Comparison of ENCODE assay signal across 25 cellular contexts in the genomic region with DNA sequence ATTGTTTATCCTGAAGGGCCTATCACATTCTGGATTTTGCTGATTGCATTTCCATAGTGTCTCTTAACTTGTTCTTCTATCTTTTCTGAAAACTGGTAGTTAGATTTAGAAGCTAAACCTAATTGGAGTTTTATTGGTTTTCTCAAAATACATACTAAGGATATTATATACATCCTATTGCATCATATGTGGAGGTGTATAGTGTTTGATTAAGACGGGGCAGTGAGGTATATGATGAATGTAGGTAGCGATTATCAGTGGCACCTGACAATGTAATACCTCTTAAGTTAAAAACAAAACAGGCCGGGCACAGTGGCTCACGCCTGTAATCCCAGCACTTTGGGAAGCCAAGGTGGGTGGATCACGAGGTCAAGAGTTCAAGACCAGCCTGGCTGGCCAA. TPM values are rescaled to one million over a fixed set of nuclear protein-coding genes. Genes with fewer than 3 reads are reported as not detected.
DNase-seq lines count a peak whose midpoint lies in the region; ATAC-seq, FAIRE-seq and TF ChIP-seq lines count a peak whose summit lies in the region.
"Had no signal": no experiment of that assay in that cellular context is flagged by ENCODE, and none has a peak within 500 bp of the region (broad histone marks: within the 10 kb centered on the region; RNA-seq: fewer than 3 reads in every experiment).

No MANE protein-coding gene starts in this region.

- H3K9me3 ChIP-seq in K562 (replicated peaks; ENCODE audit: control insufficient read depth, insufficient read depth, low read depth, low read length) (no peaks in the 10 kb centered on the region), stomach smooth muscle (ENCODE audit: control insufficient read depth in 2 of 2, low read length in 2 of 2) (no peaks in the 10 kb centered on the region), ascending aorta (no peaks in the 10 kb centered on the region)
- H3K9me3 ChIP-seq: Caco-2 had no signal

- WGBS in K562 (ENCODE audit: insufficient coverage, low coverage, missing lambda C conversion rate): 78% methylated on average over 5 of the region's 5 CpGs

- H3K27ac Mint-ChIP-seq in T-helper 2 cell treated with Interferon-gamma antibody and Interleukin-4, amounts not matched to agents 5 μg/mL and 100 μg/mL, for 36 hours: peak overlapping the region; percentile 16
- H3K27ac Mint-ChIP-seq in natural killer cell: peak overlapping the region; percentile 84 to 90

- intact Hi-C loops in K562 (cut with micrococcal nuclease) (loop anchor here (1.0 to 5.0 kb wide), 4 partner anchors 123 to 293 kb away; no protein-coding TSS in a partner anchor), natural killer cell (cut with micrococcal nuclease) (loop anchor here (1.0 to 2.0 kb wide), 3 partner anchors 140 to 291 kb away; no protein-coding TSS in a partner anchor), ascending aorta (cut with DNase I) (loop anchor here (2.0 to 5.0 kb wide), 3 partner anchors 139 to 293 kb away; no protein-coding TSS in a partner anchor)

- no peaks in the 10 kb centered on the region for H3K9me3 Mint-ChIP-seq in T-helper 2 cell treated with Interferon-gamma antibody and Interleukin-4, amounts not matched to agents 5 μg/mL and 100 μg/mL, for 36 hours
- no peaks in the 10 kb centered on the region for H3K9me3 Mint-ChIP-seq in natural killer cell
- H3K9me3 Mint-ChIP-seq: CD8-positive, alpha-beta T cell had no signal

- no peaks in the 10 kb centered on the region for H3K27me3 Mint-ChIP-seq in T-helper 2 cell treated with Interferon-gamma antibody and Interleukin-4, amounts not matched to agents 5 μg/mL and 100 μg/mL, for 36 hours (ENCODE audit: low read depth)
- no peaks in the 10 kb centered on the region for H3K27me3 Mint-ChIP-seq in natural killer cell (ENCODE audit: low read depth in 2 of 2)
- H3K27me3 Mint-ChIP-seq: B cell had no signal

- no peaks in the 10 kb centered on the region for H4K20me1 ChIP-seq in K562 (replicated peaks; ENCODE audit: control insufficient read depth, insufficient read depth, low read length)

- no peaks in the 10 kb centered on the region for H3K9me1 ChIP-seq in K562 (ENCODE audit: control insufficient read depth, insufficient read depth, low read length)

- H3K36me3 Mint-ChIP-seq in T-helper 2 cell treated with Interferon-gamma antibody and Interleukin-4, amounts not matched to agents 5 μg/mL and 100 μg/mL, for 36 hours (ENCODE audit: low read depth): peaks cover 50% of the 10 kb centered on the region
- peaks cover 27% of the 10 kb centered on the region for H3K36me3 Mint-ChIP-seq in natural killer cell

- peaks cover 7% of the 10 kb centered on the region for H3K79me2 ChIP-seq in K562 (ENCODE audit: control insufficient read depth, insufficient read depth, low read length)

- POLR2A ChIA-PET in K562 (lab: Yijun Ruan, JAX): interaction anchor here (0.6 to 1.3 kb wide), 3 partner anchors 12 to 272 kb away, joined by 3 to 4 read pairs (median 3); no protein-coding TSS in a partner anchor

- H3K9ac ChIP-seq in K562 (ENCODE audit: insufficient read depth in 1 of 2, low read depth in 2 of 2, low read length in 2 of 2) (no peak overlapping the region), stomach smooth muscle (ENCODE audit: low read length in 2 of 2) (no peak overlapping the region)

- H3K27me3 ChIP-seq in K562 (ENCODE audit: control insufficient read depth in 2 of 2, insufficient read depth in 2 of 2, low read length in 2 of 2) (no peaks in the 10 kb centered on the region), stomach smooth muscle (ENCODE audit: control insufficient read depth in 1 of 2, insufficient read depth in 2 of 2, low read length in 2 of 2) (no peaks in the 10 kb centered on the region), ascending aorta (no peaks in the 10 kb centered on the region)

- no peak for TF ChIP-seq CTCF in K562 (IDR thresholded peaks at IDR 0.05 in 2 of 3, conservative IDR thresholded peaks at IDR 0.05 in 1 of 3; ENCODE audit: insufficient read depth in 2 of 3, low read depth in 1 of 3, low read length in 3 of 3)
- no peak for TF ChIP-seq CTCF in natural killer cell (IDR thresholded peaks at IDR 0.05)
- no peak for TF ChIP-seq CTCF in ascending aorta (IDR thresholded peaks at IDR 0.05)

- no peak for FAIRE-seq in K562 (lab: Jason Lieb, UNC)
- FAIRE-seq: G401.6 had no signal

- H3K4me1 Mint-ChIP-seq in T-helper 2 cell treated with Interferon-gamma antibody and Interleukin-4, amounts not matched to agents 5 μg/mL and 100 μg/mL, for 36 hours (ENCODE audit: low read depth): peaks cover 34% of the 10 kb centered on the region
- H3K4me1 Mint-ChIP-seq in natural killer cell: peaks cover 65 to 77% of the 10 kb centered on the region in 2 donors

- no peak overlapping the region for H3K4me3 Mint-ChIP-seq in T-helper 2 cell treated with Interferon-gamma antibody and Interleukin-4, amounts not matched to agents 5 μg/mL and 100 μg/mL, for 36 hours
- no peak overlapping the region for H3K4me3 Mint-ChIP-seq in natural killer cell
- H3K4me3 Mint-ChIP-seq: B cell; CD8-positive, alpha-beta T cell had no signal

- peaks cover 83% of the 10 kb centered on the region for H3K36me3 ChIP-seq in K562 (ENCODE audit: control insufficient read depth, insufficient read depth, low read length)
- peaks cover under 1 to 8% of the 10 kb centered on the region in 2 donors for H3K36me3 ChIP-seq in stomach smooth muscle (ENCODE audit: control insufficient read depth in 2 of 2, insufficient read depth in 2 of 2, low read length in 2 of 2)
- H3K36me3 ChIP-seq in ascending aorta: peaks cover 19 to 22% of the 10 kb centered on the region in 2 donors

- H3K27ac ChIP-seq in K562 (ENCODE audit: extremely low read depth, low read depth, low read length) (no peak overlapping the region), stomach smooth muscle (ENCODE audit: low read length) (peak overlapping the region; percentile 20), ascending aorta (no peak overlapping the region)
- H3K27ac ChIP-seq: 22Rv1, C4-2B, HL-60 had no signal

- H3K4me3 ChIP-seq in K562 (no peak overlapping the region), stomach smooth muscle (ENCODE audit: low read length in 2 of 2) (no peak overlapping the region), ascending aorta (no peak overlapping the region)

- ATAC-seq in K562 (no peak), natural killer cell (no peak)
- ATAC-seq: Panc1 had no signal

- H3K4me1 ChIP-seq in K562 (replicated peaks in 1 of 2; ENCODE audit: control insufficient read depth in 2 of 2, insufficient read depth in 2 of 2, low read length in 2 of 2) (peaks cover 0 to 15% of the 10 kb centered on the region in 2 experiments; a peak in 3 of 5 replicates), stomach smooth muscle (ENCODE audit: control insufficient read depth, insufficient read depth, low read length) (peaks cover 7% of the 10 kb centered on the region), ascending aorta (no peaks in the 10 kb centered on the region)
- H3K4me1 ChIP-seq: Caco-2 had no signal

- no peak for TF ChIP-seq POLR2A in K562 (conservative IDR thresholded peaks at IDR 0.05)

- in situ Hi-C loops in K562 (cut with MboI): loop anchor here (5.0 to 10.0 kb wide), 2 partner anchors 125 to 288 kb away; no protein-coding TSS in a partner anchor

- H2AFZ ChIP-seq in K562 (ENCODE audit: low read depth, low read length): no peak overlapping the region

- no peak overlapping the region for H3K4me2 ChIP-seq in K562 (ENCODE audit: insufficient read depth, low read length)

- no peak for TF ChIP-seq RAD21 in K562 (CRISPR knock-in tag; conservative IDR thresholded peaks at IDR 0.05 in 1 of 2, IDR thresholded peaks at IDR 0.05 in 1 of 2)

- BruUV-seq in K562 (replicated peaks; lab: Mats Ljungman, UMichigan): no TSS peak

- TF ChIP-seq EP300 in K562 (IDR thresholded peaks at IDR 0.05; ENCODE audit: low read length): no peak

- CTCF ChIA-PET in K562 (lab: Yijun Ruan, JAX; ENCODE audit: low intra/inter-chr PET ratio): interaction anchor here (1.4 to 4.9 kb wide), 4 partner anchors 139 to 292 kb away, joined by 5 to 61 read pairs (median 6); no protein-coding TSS in a partner anchor

- DNase-seq in T-helper 2 cell treated with Interferon-gamma antibody and Interleukin-4, amounts not matched to agents 5 μg/mL and 100 μg/mL, for 36 hours (ENCODE audit: low spot score): no peak
- DNase-seq in T-helper 2 cell (no peak), K562 (ENCODE audit: extremely low read depth in 1 of 4, low spot score in 3 of 4) (no peak), natural killer cell (no peak), NCI-H1694 (lab: John Stamatoyannopoulos, UW) (no peak), ascending aorta (ENCODE audit: low spot score in 2 of 2) (no peak)
- DNase-seq in activated CD8-positive, alpha-beta memory T cell treated with anti-CD3 and anti-CD28 coated beads, Interleukin-2, amount 50 U/mL, for 48 hours: no peak
- DNase-seq: Caco-2; CD8-positive, alpha-beta T cell; Karpas-422; MV-4-11; NCI-H1105; NCI-H1436 treated with DMSO at 0.1 percent for 48 hours; NCI-H1930; NCI-H446; NCI-H524 treated with DMSO at 0.1 percent for 48 hours; NCI-H82; SHP77 treated with DMSO at 0.1 percent for 48 hours had no signal

TF ChIP-seq in K562, 482 proteins besides CTCF, POLR2A, EP300 and RAD21 (continues in another document):
- TF ChIP-seq ZNF324 (CRISPR knock-in tag; IDR thresholded peaks at IDR 0.05) (no peak), CEBPB (tag; IDR thresholded peaks at IDR 0.05) (peak; percentile 64), EZH2 (IDR thresholded peaks at IDR 0.05; ENCODE audit: borderline replicate concordance, low read depth, low read length) (no peak), CEBPG (CRISPR knock-in tag; IDR thresholded peaks at IDR 0.05) (peak; percentile 37; the same call in 1 of the 2 replicates), CEBPG (tag; conservative IDR thresholded peaks at IDR 0.05 in 1 of 2, IDR thresholded peaks at IDR 0.05 in 1 of 2) (peak; percentile 73 to 82)

RNA-seq across cellular contexts. Expression of gene TGFBR1, which starts 35.0 kb away (rescaled TPM):
- total RNA-seq in K562 (2011; cell fraction: chromatin; rRNA removed; ENCODE audit: low replicate concordance): 128 and 138 TPM in 2 replicates
- 54.0 and 59.5 TPM in 2 replicates for total RNA-seq in K562 (2011; cell fraction: nucleolus; rRNA removed)
- total RNA-seq in K562 (2011; cell fraction: nucleoplasm; rRNA removed): 105 and 166 TPM in 2 replicates
- total RNA-seq in K562 (2014; rRNA removed): 22.0 and 23.8 TPM in 2 replicates
- total RNA-seq in K562 (2014; rRNA removed; fragmentation: Illumina TruSeq; extraction: Trizol): 43.7 and 52.6 TPM in 2 replicates
- 39.6 and 42.7 TPM in 2 replicates for total RNA-seq in K562 (2015; rRNA removed; fragmentation: Illumina TruSeq; extraction: Trizol)
- 47.1 and 51.9 TPM in 2 replicates for total RNA-seq in K562 (2021)
- 60.6 and 62.4 TPM in 2 replicates for polyA plus RNA-seq in K562 (2011; rRNA removed)
- polyA plus RNA-seq in K562 (2011; cell fraction: cytosol; rRNA removed): 26.0 and 33.7 TPM in 2 replicates
- polyA plus RNA-seq in K562 (2011; cell fraction: nucleus; rRNA removed): 34.5 and 36.0 TPM in 2 replicates
- 21.8 and 26.0 TPM in 2 replicates for polyA plus RNA-seq in K562 (2012)
- polyA plus RNA-seq in K562 (2014; fragmentation: Illumina TruSeq; extraction: Trizol): 21.0 and 22.9 TPM in 2 replicates
- polyA plus RNA-seq in K562 (2014; fragmentation: Nextera tagmentation; extraction: Ambion mirVana): 10 to 100 TPM; 15.9 to 57.6 TPM
- 14.0 and 15.5 TPM in 2 replicates for polyA plus RNA-seq in K562 (2014; rRNA removed)
- polyA minus RNA-seq in K562 (2011; rRNA and poly(A)+ RNA removed): 200 and 204 TPM in 2 replicates
- 71.2 and 76.9 TPM in 2 replicates for polyA minus RNA-seq in K562 (2011; cell fraction: cytosol; rRNA and poly(A)+ RNA removed)
- polyA minus RNA-seq in K562 (2011; cell fraction: nucleus; rRNA and poly(A)+ RNA removed): 21.1 and 40.8 TPM in 2 replicates
- total RNA-seq in natural killer cell: 100 to 1,000 TPM in 2 of 3 donors, 10 to 100 TPM in 1; 78.0 to 120 (median 113) TPM
- 13.9 TPM for total RNA-seq in ascending aorta
